ENCODE assay signal across 2 cellular contexts in genomic region chr1:113003751-113004690, GRCh38.
TF ChIP-seq lines count a peak whose summit lies in the region.

No MANE protein-coding gene starts in this region.

TF ChIP-seq in GM23338, 12 proteins besides CTCF, POLR2A, EP300 and RAD21:
- TF ChIP-seq STAT1 (IDR thresholded peaks at IDR 0.05; ENCODE audit: unreplicated experiment) = no peak
- TF ChIP-seq, protein P1, sequence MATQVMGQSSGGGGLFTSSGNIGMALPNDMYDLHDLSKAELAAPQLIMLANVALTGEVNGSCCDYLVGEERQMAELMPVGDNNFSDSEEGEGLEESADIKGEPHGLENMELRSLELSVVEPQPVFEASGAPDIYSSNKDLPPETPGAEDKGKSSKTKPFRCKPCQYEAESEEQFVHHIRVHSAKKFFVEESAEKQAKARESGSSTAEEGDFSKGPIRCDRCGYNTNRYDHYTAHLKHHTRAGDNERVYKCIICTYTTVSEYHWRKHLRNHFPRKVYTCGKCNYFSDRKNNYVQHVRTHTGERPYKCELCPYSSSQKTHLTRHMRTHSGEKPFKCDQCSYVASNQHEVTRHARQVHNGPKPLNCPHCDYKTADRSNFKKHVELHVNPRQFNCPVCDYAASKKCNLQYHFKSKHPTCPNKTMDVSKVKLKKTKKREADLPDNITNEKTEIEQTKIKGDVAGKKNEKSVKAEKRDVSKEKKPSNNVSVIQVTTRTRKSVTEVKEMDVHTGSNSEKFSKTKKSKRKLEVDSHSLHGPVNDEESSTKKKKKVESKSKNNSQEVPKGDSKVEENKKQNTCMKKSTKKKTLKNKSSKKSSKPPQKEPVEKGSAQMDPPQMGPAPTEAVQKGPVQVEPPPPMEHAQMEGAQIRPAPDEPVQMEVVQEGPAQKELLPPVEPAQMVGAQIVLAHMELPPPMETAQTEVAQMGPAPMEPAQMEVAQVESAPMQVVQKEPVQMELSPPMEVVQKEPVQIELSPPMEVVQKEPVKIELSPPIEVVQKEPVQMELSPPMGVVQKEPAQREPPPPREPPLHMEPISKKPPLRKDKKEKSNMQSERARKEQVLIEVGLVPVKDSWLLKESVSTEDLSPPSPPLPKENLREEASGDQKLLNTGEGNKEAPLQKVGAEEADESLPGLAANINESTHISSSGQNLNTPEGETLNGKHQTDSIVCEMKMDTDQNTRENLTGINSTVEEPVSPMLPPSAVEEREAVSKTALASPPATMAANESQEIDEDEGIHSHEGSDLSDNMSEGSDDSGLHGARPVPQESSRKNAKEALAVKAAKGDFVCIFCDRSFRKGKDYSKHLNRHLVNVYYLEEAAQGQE (IDR thresholded peaks at IDR 0.05; ENCODE audit: unreplicated experiment) = no peak
- no peak for TF ChIP-seq EZH2phosphoT487 (IDR thresholded peaks at IDR 0.05; ENCODE audit: unreplicated experiment)
- TF ChIP-seq JUNB (IDR thresholded peaks at IDR 0.05; ENCODE audit: unreplicated experiment) = no peak
- TF ChIP-seq ZNF331 (CRISPR knock-in tag; IDR thresholded peaks at IDR 0.05; ENCODE audit: low read depth) = no peak
- TF ChIP-seq ZNF114 (CRISPR knock-in tag; IDR thresholded peaks at IDR 0.05) = no peak
- TF ChIP-seq POLR2AphosphoS5 (IDR thresholded peaks at IDR 0.05; ENCODE audit: low read depth) = no peak
- no peak for TF ChIP-seq CREB1 (CRISPR knock-in tag; IDR thresholded peaks at IDR 0.05; ENCODE audit: low read depth)
- TF ChIP-seq NANOG (IDR thresholded peaks at IDR 0.05; ENCODE audit: borderline replicate concordance) = no peak
- no peak for TF ChIP-seq ZNF462 (CRISPR knock-in tag; IDR thresholded peaks at IDR 0.05)
- no peak for TF ChIP-seq ETS1 (IDR thresholded peaks at IDR 0.05)
- no peak for TF ChIP-seq EZH2 (IDR thresholded peaks at IDR 0.05; ENCODE audit: low read depth, unreplicated experiment)

TF ChIP-seq in HepG2, 621 proteins besides CTCF, POLR2A, EP300 and RAD21 (continues in another document):
- TF ChIP-seq IKZF1 (IDR thresholded peaks at IDR 0.05) (no peak), ZBTB4 (CRISPR knock-in tag; IDR thresholded peaks at IDR 0.05; ENCODE audit: borderline replicate concordance) (peak; percentile 90), AHDC1 (CRISPR knock-in tag; IDR thresholded peaks at IDR 0.05; ENCODE audit: borderline replicate concordance) (peak; percentile 79; the same call in 1 of the 2 replicates), HOMEZ (CRISPR knock-in tag; IDR thresholded peaks at IDR 0.05; ENCODE audit: low read depth) (peak; percentile 35; the same call in 1 of the 2 replicates), ARID2 (CRISPR knock-in tag; IDR thresholded peaks at IDR 0.05; ENCODE audit: borderline replicate concordance) (peak; percentile 54; the same call in 1 of the 2 replicates), ZBTB38 (CRISPR knock-in tag; IDR thresholded peaks at IDR 0.05) (peak; percentile 93), ZNF546 (CRISPR knock-in tag; conservative IDR thresholded peaks at IDR 0.05) (no peak), TARDBP (CRISPR knock-in tag; IDR thresholded peaks at IDR 0.05) (peak; percentile 71), NR2F2 (IDR thresholded peaks at IDR 0.05; ENCODE audit: borderline replicate concordance, low read depth) (peak; percentile 76), NCOA2 (CRISPR knock-in tag; IDR thresholded peaks at IDR 0.05) (peak; percentile 90), HOXA9 (CRISPR knock-in tag; IDR thresholded peaks at IDR 0.05; ENCODE audit: borderline replicate concordance) (no peak), ZNF263 (CRISPR knock-in tag; IDR thresholded peaks at IDR 0.05) (no peak), SNAI1 (CRISPR knock-in tag; IDR thresholded peaks at IDR 0.05; ENCODE audit: borderline replicate concordance) (no peak), EEA1 (CRISPR knock-in tag; IDR thresholded peaks at IDR 0.05; ENCODE audit: borderline replicate concordance) (no peak), ZNF773 (CRISPR knock-in tag; IDR thresholded peaks at IDR 0.05; ENCODE audit: borderline replicate concordance) (no peak), CHD4 (IDR thresholded peaks at IDR 0.05; ENCODE audit: borderline replicate concordance, low read length) (peak; percentile 24; the same call in 1 of the 2 replicates), FOXA3 (CRISPR knock-in tag; IDR thresholded peaks at IDR 0.05) (peak; percentile 75), SOX13 (IDR thresholded peaks at IDR 0.05) (no peak), SOX13 (CRISPR knock-in tag; conservative IDR thresholded peaks at IDR 0.05 in 1 of 2, IDR thresholded peaks at IDR 0.05 in 1 of 2) (peak in 1 of 2 experiments; percentile 93; a peak in 2 of 4 replicates), SIX1 (CRISPR knock-in tag; IDR thresholded peaks at IDR 0.05; ENCODE audit: borderline replicate concordance) (peak; percentile 97), ZNF143 (CRISPR knock-in tag; IDR thresholded peaks at IDR 0.05) (no peak), ZNF572 (CRISPR knock-in tag; IDR thresholded peaks at IDR 0.05) (no peak), SNAPC2 (CRISPR knock-in tag; IDR thresholded peaks at IDR 0.05) (peak; percentile 42; the same call in 1 of the 2 replicates), ZNF530 (CRISPR knock-in tag; IDR thresholded peaks at IDR 0.05; ENCODE audit: low read depth) (no peak), ELF3 (CRISPR knock-in tag; IDR thresholded peaks at IDR 0.05) (peak; percentile 93), NR2F6 (IDR thresholded peaks at IDR 0.05) (peak; percentile 96), NR2F6 (CRISPR knock-in tag; IDR thresholded peaks at IDR 0.05) (peak; percentile 95), GATAD2A (CRISPR knock-in tag; IDR thresholded peaks at IDR 0.05) (peak; percentile 77), RARA (CRISPR knock-in tag; IDR thresholded peaks at IDR 0.05) (peak; percentile 90), TBL1XR1 (IDR thresholded peaks at IDR 0.05; ENCODE audit: borderline replicate concordance, low read length, partially characterized antibody) (peak; percentile 95), ATF7 (IDR thresholded peaks at IDR 0.05) (no peak), ATF7 (CRISPR knock-in tag; IDR thresholded peaks at IDR 0.05) (no peak), RFXAP (CRISPR knock-in tag; IDR thresholded peaks at IDR 0.05; ENCODE audit: borderline replicate concordance) (0 out of 2 replicates have a peak, but pooled peaks have one; percentile 34), ZFP90 (CRISPR knock-in tag; IDR thresholded peaks at IDR 0.05; ENCODE audit: borderline replicate concordance) (no peak)
- TF ChIP-seq, protein P2, sequence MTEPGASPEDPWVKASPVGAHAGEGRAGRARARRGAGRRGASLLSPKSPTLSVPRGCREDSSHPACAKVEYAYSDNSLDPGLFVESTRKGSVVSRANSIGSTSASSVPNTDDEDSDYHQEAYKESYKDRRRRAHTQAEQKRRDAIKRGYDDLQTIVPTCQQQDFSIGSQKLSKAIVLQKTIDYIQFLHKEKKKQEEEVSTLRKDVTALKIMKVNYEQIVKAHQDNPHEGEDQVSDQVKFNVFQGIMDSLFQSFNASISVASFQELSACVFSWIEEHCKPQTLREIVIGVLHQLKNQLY (CRISPR knock-in tag; IDR thresholded peaks at IDR 0.05) = peak; percentile 71; the same call in 1 of the 2 replicates
- TF ChIP-seq, protein P3, sequence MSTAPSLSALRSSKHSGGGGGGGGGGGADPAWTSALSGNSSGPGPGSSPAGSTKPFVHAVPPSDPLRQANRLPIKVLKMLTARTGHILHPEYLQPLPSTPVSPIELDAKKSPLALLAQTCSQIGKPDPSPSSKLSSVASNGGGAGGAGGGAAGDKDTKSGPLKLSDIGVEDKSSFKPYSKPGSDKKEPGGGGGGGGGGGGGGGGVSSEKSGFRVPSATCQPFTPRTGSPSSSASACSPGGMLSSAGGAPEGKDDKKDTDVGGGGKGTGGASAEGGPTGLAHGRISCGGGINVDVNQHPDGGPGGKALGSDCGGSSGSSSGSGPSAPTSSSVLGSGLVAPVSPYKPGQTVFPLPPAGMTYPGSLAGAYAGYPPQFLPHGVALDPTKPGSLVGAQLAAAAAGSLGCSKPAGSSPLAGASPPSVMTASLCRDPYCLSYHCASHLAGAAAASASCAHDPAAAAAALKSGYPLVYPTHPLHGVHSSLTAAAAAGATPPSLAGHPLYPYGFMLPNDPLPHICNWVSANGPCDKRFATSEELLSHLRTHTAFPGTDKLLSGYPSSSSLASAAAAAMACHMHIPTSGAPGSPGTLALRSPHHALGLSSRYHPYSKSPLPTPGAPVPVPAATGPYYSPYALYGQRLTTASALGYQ (CRISPR knock-in tag; IDR thresholded peaks at IDR 0.05) = peak; percentile 75
